Comparison of ENCODE assay signal across 1 cellular context in genomic region chr17:79082311-79083190, GRCh38.
TF ChIP-seq lines count a peak whose summit lies in the region.

No MANE protein-coding gene starts in this region.

TF ChIP-seq in HepG2, 621 proteins besides CTCF, POLR2A, EP300 and RAD21 (continued from another document and continues in another):
- no peak for TF ChIP-seq FOXK1 (CRISPR knock-in tag; IDR thresholded peaks at IDR 0.05; ENCODE audit: borderline replicate concordance, low read depth)
- TF ChIP-seq HNRNPLL (IDR thresholded peaks at IDR 0.05; ENCODE audit: low read depth, low read length, poor library complexity, severe bottlenecking) = no peak
- no peak for TF ChIP-seq ZNF749 (CRISPR knock-in tag; IDR thresholded peaks at IDR 0.05; ENCODE audit: borderline replicate concordance)
- peak; percentile 28 for TF ChIP-seq RBM22 (optimal IDR thresholded peaks at IDR 0.05; ENCODE audit: low read length)
- peak; percentile 30; the same call in 1 of the 2 replicates for TF ChIP-seq ZNF710 (CRISPR knock-in tag; IDR thresholded peaks at IDR 0.05; ENCODE audit: borderline replicate concordance)
- no peak for TF ChIP-seq FOXO1 (CRISPR knock-in tag; IDR thresholded peaks at IDR 0.05)
- TF ChIP-seq PREB (CRISPR knock-in tag; IDR thresholded peaks at IDR 0.05) = no peak
- TF ChIP-seq BATF2 (CRISPR knock-in tag; IDR thresholded peaks at IDR 0.05) = no peak
- no peak for TF ChIP-seq ZNF460 (CRISPR knock-in tag; IDR thresholded peaks at IDR 0.05; ENCODE audit: borderline replicate concordance)
- TF ChIP-seq ZNF775 (CRISPR knock-in tag; IDR thresholded peaks at IDR 0.05; ENCODE audit: borderline replicate concordance) = no peak
- no peak for TF ChIP-seq ZNF569 (CRISPR knock-in tag; IDR thresholded peaks at IDR 0.05; ENCODE audit: borderline replicate concordance)
- TF ChIP-seq PAF1 (CRISPR knock-in tag; IDR thresholded peaks at IDR 0.05) = no peak
- peak; percentile 54; the same call in 1 of the 2 replicates for TF ChIP-seq GABPB1 (CRISPR knock-in tag; IDR thresholded peaks at IDR 0.05)
- TF ChIP-seq BCL6 (CRISPR knock-in tag; IDR thresholded peaks at IDR 0.05) = no peak
- TF ChIP-seq ZNF550 (CRISPR knock-in tag; IDR thresholded peaks at IDR 0.05; ENCODE audit: borderline replicate concordance) = no peak
- TF ChIP-seq THRA (CRISPR knock-in tag; IDR thresholded peaks at IDR 0.05; ENCODE audit: borderline replicate concordance) = 0 out of 2 replicates have a peak, but pooled peaks have one; percentile 51
- TF ChIP-seq, protein P1, sequence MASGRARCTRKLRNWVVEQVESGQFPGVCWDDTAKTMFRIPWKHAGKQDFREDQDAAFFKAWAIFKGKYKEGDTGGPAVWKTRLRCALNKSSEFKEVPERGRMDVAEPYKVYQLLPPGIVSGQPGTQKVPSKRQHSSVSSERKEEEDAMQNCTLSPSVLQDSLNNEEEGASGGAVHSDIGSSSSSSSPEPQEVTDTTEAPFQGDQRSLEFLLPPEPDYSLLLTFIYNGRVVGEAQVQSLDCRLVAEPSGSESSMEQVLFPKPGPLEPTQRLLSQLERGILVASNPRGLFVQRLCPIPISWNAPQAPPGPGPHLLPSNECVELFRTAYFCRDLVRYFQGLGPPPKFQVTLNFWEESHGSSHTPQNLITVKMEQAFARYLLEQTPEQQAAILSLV (CRISPR knock-in tag; IDR thresholded peaks at IDR 0.05; ENCODE audit: borderline replicate concordance) = 0 out of 2 replicates have a peak, but pooled peaks have one; percentile 59
- peak; percentile 43; the same call in 1 of the 2 replicates for TF ChIP-seq RBFOX2 (IDR thresholded peaks at IDR 0.05; ENCODE audit: low read depth, low read length)
- peak; percentile 76 for TF ChIP-seq STAG1 (CRISPR knock-in tag; IDR thresholded peaks at IDR 0.05)
- no peak for TF ChIP-seq SNRNP70 (IDR thresholded peaks at IDR 0.05; ENCODE audit: low read depth, low read length)
- TF ChIP-seq, protein P2, sequence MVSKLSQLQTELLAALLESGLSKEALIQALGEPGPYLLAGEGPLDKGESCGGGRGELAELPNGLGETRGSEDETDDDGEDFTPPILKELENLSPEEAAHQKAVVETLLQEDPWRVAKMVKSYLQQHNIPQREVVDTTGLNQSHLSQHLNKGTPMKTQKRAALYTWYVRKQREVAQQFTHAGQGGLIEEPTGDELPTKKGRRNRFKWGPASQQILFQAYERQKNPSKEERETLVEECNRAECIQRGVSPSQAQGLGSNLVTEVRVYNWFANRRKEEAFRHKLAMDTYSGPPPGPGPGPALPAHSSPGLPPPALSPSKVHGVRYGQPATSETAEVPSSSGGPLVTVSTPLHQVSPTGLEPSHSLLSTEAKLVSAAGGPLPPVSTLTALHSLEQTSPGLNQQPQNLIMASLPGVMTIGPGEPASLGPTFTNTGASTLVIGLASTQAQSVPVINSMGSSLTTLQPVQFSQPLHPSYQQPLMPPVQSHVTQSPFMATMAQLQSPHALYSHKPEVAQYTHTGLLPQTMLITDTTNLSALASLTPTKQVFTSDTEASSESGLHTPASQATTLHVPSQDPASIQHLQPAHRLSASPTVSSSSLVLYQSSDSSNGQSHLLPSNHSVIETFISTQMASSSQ (IDR thresholded peaks at IDR 0.05; ENCODE audit: low read depth) = no peak
- TF ChIP-seq, protein P2 (CRISPR knock-in tag; IDR thresholded peaks at IDR 0.05; ENCODE audit: borderline replicate concordance) = no peak
- no peak for TF ChIP-seq KMT2A (CRISPR knock-in tag; IDR thresholded peaks at IDR 0.05)
- no peak for TF ChIP-seq GATAD2A (CRISPR knock-in tag; IDR thresholded peaks at IDR 0.05)
- no peak for TF ChIP-seq RNF219 (CRISPR knock-in tag; IDR thresholded peaks at IDR 0.05)
- no peak for TF ChIP-seq FOXK2 (IDR thresholded peaks at IDR 0.05)
- TF ChIP-seq SAP130 (CRISPR knock-in tag; IDR thresholded peaks at IDR 0.05; ENCODE audit: low read depth) = no peak
- TF ChIP-seq, protein P3, sequence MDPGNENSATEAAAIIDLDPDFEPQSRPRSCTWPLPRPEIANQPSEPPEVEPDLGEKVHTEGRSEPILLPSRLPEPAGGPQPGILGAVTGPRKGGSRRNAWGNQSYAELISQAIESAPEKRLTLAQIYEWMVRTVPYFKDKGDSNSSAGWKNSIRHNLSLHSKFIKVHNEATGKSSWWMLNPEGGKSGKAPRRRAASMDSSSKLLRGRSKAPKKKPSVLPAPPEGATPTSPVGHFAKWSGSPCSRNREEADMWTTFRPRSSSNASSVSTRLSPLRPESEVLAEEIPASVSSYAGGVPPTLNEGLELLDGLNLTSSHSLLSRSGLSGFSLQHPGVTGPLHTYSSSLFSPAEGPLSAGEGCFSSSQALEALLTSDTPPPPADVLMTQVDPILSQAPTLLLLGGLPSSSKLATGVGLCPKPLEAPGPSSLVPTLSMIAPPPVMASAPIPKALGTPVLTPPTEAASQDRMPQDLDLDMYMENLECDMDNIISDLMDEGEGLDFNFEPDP (CRISPR knock-in tag; conservative IDR thresholded peaks at IDR 0.05) = no peak
- no peak for TF ChIP-seq ZNF879 (CRISPR knock-in tag; IDR thresholded peaks at IDR 0.05)
- TF ChIP-seq MAF1 (CRISPR knock-in tag; IDR thresholded peaks at IDR 0.05; ENCODE audit: borderline replicate concordance) = no peak
- peak; percentile 94 for TF ChIP-seq XRCC5 (optimal IDR thresholded peaks at IDR 0.05; ENCODE audit: low read length)
- TF ChIP-seq SRSF4 (IDR thresholded peaks at IDR 0.05; ENCODE audit: low read depth, low read length, poor library complexity, severe bottlenecking) = no peak
- TF ChIP-seq KLF12 (CRISPR knock-in tag; IDR thresholded peaks at IDR 0.05; ENCODE audit: borderline replicate concordance) = no peak
- TF ChIP-seq FOXA3 (CRISPR knock-in tag; IDR thresholded peaks at IDR 0.05) = no peak
- TF ChIP-seq ZNF576 (CRISPR knock-in tag; IDR thresholded peaks at IDR 0.05) = no peak
- TF ChIP-seq KDM6A (CRISPR knock-in tag; IDR thresholded peaks at IDR 0.05; ENCODE audit: low read depth) = no peak
- no peak for TF ChIP-seq KDM4B (CRISPR knock-in tag; IDR thresholded peaks at IDR 0.05)
- no peak for TF ChIP-seq U2AF1 (optimal IDR thresholded peaks at IDR 0.05; ENCODE audit: low read depth, low read length)
- no peak for TF ChIP-seq ZBTB20 (CRISPR knock-in tag; IDR thresholded peaks at IDR 0.05; ENCODE audit: borderline replicate concordance, low read depth)
- TF ChIP-seq, protein P4, sequence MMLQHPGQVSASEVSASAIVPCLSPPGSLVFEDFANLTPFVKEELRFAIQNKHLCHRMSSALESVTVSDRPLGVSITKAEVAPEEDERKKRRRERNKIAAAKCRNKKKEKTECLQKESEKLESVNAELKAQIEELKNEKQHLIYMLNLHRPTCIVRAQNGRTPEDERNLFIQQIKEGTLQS (CRISPR knock-in tag; IDR thresholded peaks at IDR 0.05) = no peak
- TF ChIP-seq ZNF274 (CRISPR knock-in tag; IDR thresholded peaks at IDR 0.05) = no peak
- no peak for TF ChIP-seq TOE1 (CRISPR knock-in tag; IDR thresholded peaks at IDR 0.05)
